ENCODE assay signal across 14 cellular contexts in the genomic region with DNA sequence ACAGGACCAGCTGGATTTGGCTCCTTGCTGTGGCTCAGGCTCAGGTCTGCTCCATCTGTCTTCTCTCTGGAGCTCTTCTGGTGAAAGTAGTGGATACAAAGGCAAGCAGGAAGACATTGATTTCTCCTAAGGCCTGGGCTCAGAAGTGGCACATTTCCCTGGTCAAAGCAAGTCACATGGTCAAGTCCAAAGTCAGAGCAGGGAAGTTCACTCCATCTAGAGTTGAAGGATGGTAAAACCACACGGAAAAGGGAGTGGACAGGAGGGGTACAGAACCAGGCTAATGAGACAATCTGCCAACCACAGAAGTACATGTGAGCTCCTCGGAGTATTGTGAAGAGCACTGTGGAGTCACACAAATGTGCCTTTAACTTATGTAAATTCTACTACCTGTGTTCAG.
DNase-seq lines count a peak whose midpoint lies in the region; ATAC-seq, FAIRE-seq and TF ChIP-seq lines count a peak whose summit lies in the region.
"Had no signal": no experiment of that assay in that cellular context is flagged by ENCODE, and none has a peak within 500 bp of the region (broad histone marks: within the 10 kb centered on the region; RNA-seq: fewer than 3 reads in every experiment).

No MANE protein-coding gene starts in this region.

- TF ChIP-seq CTCF in A549 (IDR thresholded peaks at IDR 0.05) (no peak), HCT116 (IDR thresholded peaks at IDR 0.05 in 2 of 3, conservative IDR thresholded peaks at IDR 0.05 in 1 of 3; ENCODE audit: borderline replicate concordance in 1 of 3, insufficient read depth in 1 of 3, low read depth in 2 of 3, low read length in 2 of 3) (peak; percentile 30 to 40 (median 37); a peak in 4 of 6 replicates), PC-9 (conservative IDR thresholded peaks at IDR 0.05) (no peak)

- CTCF ChIA-PET in A549 (lab: Yijun Ruan, JAX) (interaction anchor here (0.6 to 3.3 kb wide), 5 partner anchors 88 to 303 kb away, joined by 3 to 13 read pairs (median 3); no protein-coding TSS in a partner anchor), HCT116 (lab: Charles Lee) (interaction anchor here (0.6 to 2.6 kb wide), 2 partner anchors 126 to 839 kb away, joined by 3 to 46 read pairs; no protein-coding TSS in a partner anchor), PC-9 (lab: Charles Lee) (no interaction called here)

- no TSS peak for BruUV-seq in HCT116 (replicated peaks; lab: Mats Ljungman, UMichigan)
- no TSS peak for BruUV-seq in PC-9 (replicated peaks; lab: Mats Ljungman, UMichigan)

- TF ChIP-seq POLR2A in A549 (IDR thresholded peaks at IDR 0.05; ENCODE audit: low read length) (no peak), HCT116 (IDR thresholded peaks at IDR 0.05; ENCODE audit: borderline replicate concordance, extremely low read depth, insufficient read depth, insufficient read length) (no peak)

- RAD21 ChIA-PET in HCT116 (lab: Charles Lee; ENCODE audit: low non-redundant PET in 1 of 2, low total read pairs in 2 of 2, uncharacterized antibody in 2 of 2, unreplicated experiment in 2 of 2) = interaction anchor here in 1 of 2 experiments (1.0 kb wide), 1 partner anchor 127 kb away, joined by 3 read pairs; no protein-coding TSS in a partner anchor

- H3K4me3 Mint-ChIP-seq in naive thymus-derived CD8-positive, alpha-beta T cell = no peak overlapping the region

- WGBS in A549 (ENCODE audit: missing lambda C conversion rate) = 7% methylated on average over 2 of the region's 2 CpGs

- H4K20me1 ChIP-seq in HCT116 (ENCODE audit: insufficient read depth) (no peaks in the 10 kb centered on the region), PC-9 (ENCODE audit: insufficient read depth) (no peaks in the 10 kb centered on the region)

- no peak overlapping the region for H3K9ac ChIP-seq in HCT116 (ENCODE audit: low read length)

- H3K27ac ChIP-seq in A549 = no peak overlapping the region
- no peak overlapping the region for H3K27ac ChIP-seq in HCT116 (ENCODE audit: low read depth, low read length)
- H3K27ac ChIP-seq in PC-9 = no peak overlapping the region
- H3K27ac ChIP-seq: upper lobe of left lung had no signal

- H3K36me3 Mint-ChIP-seq in naive thymus-derived CD8-positive, alpha-beta T cell = no peaks in the 10 kb centered on the region

- H2AFZ ChIP-seq in HCT116 (ENCODE audit: low read depth, low read length, poor library complexity, severe bottlenecking) (no peak overlapping the region), PC-9 (no peak overlapping the region)

- H3K4me2 ChIP-seq in A549 = no peak overlapping the region
- no peak overlapping the region for H3K4me2 ChIP-seq in HCT116 (ENCODE audit: low read length)
- no peak overlapping the region for H3K4me2 ChIP-seq in PC-9

- no peak overlapping the region for H3K4me3 ChIP-seq in A549
- H3K4me3 ChIP-seq in HCT116 (replicated peaks in 1 of 2; ENCODE audit: low read depth in 1 of 2, low read length in 2 of 2) = no peak overlapping the region
- H3K4me3 ChIP-seq in PC-9 = no peak overlapping the region
- H3K4me3 ChIP-seq: upper lobe of left lung had no signal

- no peak for TF ChIP-seq EP300 in A549 (IDR thresholded peaks at IDR 0.05)

- H3K9me3 ChIP-seq in A549 (peaks cover 3% of the 10 kb centered on the region; the same call in 1 of the 3 replicates), HCT116 (ENCODE audit: control insufficient read depth in 1 of 2, insufficient read depth in 1 of 2, low read depth in 1 of 2, low read length in 2 of 2) (no peaks in the 10 kb centered on the region), PC-9 (ENCODE audit: insufficient read depth, low read depth) (peaks cover 4% of the 10 kb centered on the region; the same call in 1 of the 2 replicates)

- FAIRE-seq in A549 (lab: Jason Lieb, UNC) = no peak

- POLR2A ChIA-PET in A549 (lab: Yijun Ruan, JAX) = no interaction called here
- POLR2A ChIA-PET in HCT116 (lab: Charles Lee) = no interaction called here
- POLR2A ChIA-PET in PC-9 (lab: Charles Lee; ENCODE audit: unreplicated experiment) = no interaction called here
- POLR2A ChIA-PET in naive thymus-derived CD8-positive, alpha-beta T cell (lab: Charles Lee) = no interaction called here

- H3K4me1 Mint-ChIP-seq in naive thymus-derived CD8-positive, alpha-beta T cell = peaks cover 2 to 10% (median 5%) of the 10 kb centered on the region in 4 donors

- H3K27ac Mint-ChIP-seq in naive thymus-derived CD8-positive, alpha-beta T cell = no peak overlapping the region

- intact Hi-C loops in HCT116 (cut with micrococcal nuclease) (no loop called here), PC-9 (cut with micrococcal nuclease; ENCODE audit: unreplicated experiment) (no loop called here), left ventricle myocardium superior (cut with micrococcal nuclease) (no loop called here)

- H3K9me2 ChIP-seq in HCT116 (ENCODE audit: insufficient read depth) (no peaks in the 10 kb centered on the region), PC-9 (ENCODE audit: insufficient read depth) (no peaks in the 10 kb centered on the region)

- peaks cover 14% of the 10 kb centered on the region for H3F3A ChIP-seq in PC-9 (ENCODE audit: insufficient read depth, low read depth)

- peak; percentile 5 to 40 for DNase-seq in A549 (ENCODE audit: low read depth in 1 of 2, low spot score in 1 of 2)
- DNase-seq in HCT116 (ENCODE audit: low read depth, low spot score) = peak; percentile 37
- peak; percentile 21 for DNase-seq in RPMI7951 (ENCODE audit: low read depth)
- peak; percentile 19 for DNase-seq in iPS DF 4.7 (ENCODE audit: extremely low read depth, low spot score)
- no peak for DNase-seq in PC-9
- no peak for DNase-seq in left ventricle myocardium superior
- no peak for DNase-seq in NCI-H446 (lab: John Stamatoyannopoulos, UW)
- no peak for DNase-seq in naive thymus-derived CD8-positive, alpha-beta T cell
- DNase-seq: activated CD4-positive, alpha-beta T cell treated with anti-CD3 and anti-CD28 coated beads, Interleukin-2, amount 50 U/mL, for 4 hours; DMS79; NCI-H2171 treated with DMSO at 0.1 percent for 48 hours; stimulated activated CD4-positive, alpha-beta T cell treated with anti-CD3 and anti-CD28 coated beads, Interleukin-4, amount 100 ng/mL, for 1 hour; upper lobe of left lung had no signal

- H3K36me3 ChIP-seq in HCT116 (ENCODE audit: control insufficient read depth in 1 of 2, insufficient read depth in 2 of 2, low read length in 2 of 2) = no peaks in the 10 kb centered on the region
- H3K36me3 ChIP-seq in PC-9 (ENCODE audit: low read depth) = no peaks in the 10 kb centered on the region
- H3K36me3 ChIP-seq: upper lobe of left lung had no signal

- H3K79me2 ChIP-seq in HCT116 (ENCODE audit: insufficient read depth, low read length) (no peaks in the 10 kb centered on the region), PC-9 (ENCODE audit: low read depth) (no peaks in the 10 kb centered on the region)

- H3K9me3 Mint-ChIP-seq in naive thymus-derived CD8-positive, alpha-beta T cell = peaks cover 0 to 5% (median 2%) of the 10 kb centered on the region in 9 donors

- no peaks in the 10 kb centered on the region for H3K4me1 ChIP-seq in A549
- no peaks in the 10 kb centered on the region; a peak in 1 of 4 replicates for H3K4me1 ChIP-seq in HCT116 (ENCODE audit: control insufficient read depth in 1 of 2, insufficient read depth in 2 of 2, low read length in 2 of 2)
- peaks cover 17% of the 10 kb centered on the region for H3K4me1 ChIP-seq in PC-9 (replicated peaks; ENCODE audit: insufficient read depth)

- ATAC-seq in A549 = peak in 1 of 2 experiments; percentile 66; a peak in 3 of 6 replicates
- ATAC-seq in HCT116 = peak; percentile 71
- no peak for ATAC-seq in left ventricle myocardium superior
- ATAC-seq in naive thymus-derived CD8-positive, alpha-beta T cell = no peak
- ATAC-seq: sciatic nerve had no signal

- H3K27me3 ChIP-seq in HCT116 (ENCODE audit: insufficient read depth, low read length) (peaks cover 10% of the 10 kb centered on the region; the same call in 1 of the 2 replicates), PC-9 (ENCODE audit: insufficient read depth, low read depth) (no peaks in the 10 kb centered on the region)
- H3K27me3 ChIP-seq: upper lobe of left lung had no signal

- no peak for TF ChIP-seq RAD21 in A549 (conservative IDR thresholded peaks at IDR 0.05 in 1 of 2, IDR thresholded peaks at IDR 0.05 in 1 of 2)
- TF ChIP-seq RAD21 in HCT116 (IDR thresholded peaks at IDR 0.05; ENCODE audit: low read depth) = peak; percentile 58

- peaks cover 20 to 46% (median 29%) of the 10 kb centered on the region in 5 donors for H3K27me3 Mint-ChIP-seq in naive thymus-derived CD8-positive, alpha-beta T cell

TF ChIP-seq in A549, 52 proteins besides CTCF, POLR2A, EP300 and RAD21 (continues in another document):
- TF ChIP-seq GATA3 (IDR thresholded peaks at IDR 0.05; ENCODE audit: borderline replicate concordance) = no peak
- TF ChIP-seq, protein P1, sequence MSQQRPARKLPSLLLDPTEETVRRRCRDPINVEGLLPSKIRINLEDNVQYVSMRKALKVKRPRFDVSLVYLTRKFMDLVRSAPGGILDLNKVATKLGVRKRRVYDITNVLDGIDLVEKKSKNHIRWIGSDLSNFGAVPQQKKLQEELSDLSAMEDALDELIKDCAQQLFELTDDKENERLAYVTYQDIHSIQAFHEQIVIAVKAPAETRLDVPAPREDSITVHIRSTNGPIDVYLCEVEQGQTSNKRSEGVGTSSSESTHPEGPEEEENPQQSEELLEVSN (IDR thresholded peaks at IDR 0.05; ENCODE audit: borderline replicate concordance, low read depth) = no peak
- TF ChIP-seq CHD4 (IDR thresholded peaks at IDR 0.05; ENCODE audit: borderline replicate concordance) = no peak
- no peak for TF ChIP-seq KDM1A (IDR thresholded peaks at IDR 0.05; ENCODE audit: low read depth)
- no peak for TF ChIP-seq CHD2 (IDR thresholded peaks at IDR 0.05; ENCODE audit: low read length, partially characterized antibody)
- no peak for TF ChIP-seq MAFK (IDR thresholded peaks at IDR 0.05; ENCODE audit: partially characterized antibody)
- no peak for TF ChIP-seq FOXS1 (CRISPR knock-in tag; IDR thresholded peaks at IDR 0.05)
- TF ChIP-seq SREBF2 (IDR thresholded peaks at IDR 0.05) = no peak

TF ChIP-seq in HCT116, 20 proteins besides CTCF, POLR2A, EP300 and RAD21 (continues in another document):
- TF ChIP-seq ATF3 (IDR thresholded peaks at IDR 0.05) = no peak
- no peak for TF ChIP-seq TCF7L2 (IDR thresholded peaks at IDR 0.05; ENCODE audit: borderline replicate concordance, extremely low read depth, insufficient read depth, insufficient read length)

Comparison
In these comparisons a context has a peak if more than half of its experiments do, and no peak if none do; other contexts are left out.
1. DNase-seq: peak in A549 (2 of 2), HCT116 (single experiment), RPMI7951 (single experiment) and iPS DF 4.7 (single experiment); none in PC-9 (0 of 2), left ventricle myocardium superior (single experiment), NCI-H446 (0 of 2) and naive thymus-derived CD8-positive, alpha-beta T cell (0 of 10).
2. CTCF ChIP-seq: peak in HCT116 (3 of 3); none in A549 (single experiment) and PC-9 (single experiment).
3. Of the 6 proteins assayed by ChIP-seq in both A549 and HCT116: peak only in A549: none; only in HCT116: CTCF and RAD21; in both: none; in neither: 4.